ENCODE assay signal across 8 cellular contexts in genomic region chr5:35856186-35857003, GRCh38. TPM values are rescaled to one million over a fixed set of nuclear protein-coding genes. Genes with fewer than 3 reads are reported as not detected.
A peak's percentile ranks its signal among the peaks of the same experiment; 100 is the strongest.
DNase-seq lines count a peak whose midpoint lies in the region; ATAC-seq and TF ChIP-seq lines count a peak whose summit lies in the region.

IL7R (plus strand) TSS chr5:35856891; CDS start chr5:35856978, 87 bp downstream.

- H3K27me3 ChIP-seq in prostate gland (replicated peaks; ENCODE audit: insufficient read depth) = no peaks in the 10 kb centered on the region

- no peak for TF ChIP-seq CTCF in prostate gland (IDR thresholded peaks at IDR 0.05)

- 92% methylated on average over 5 of the region's 5 CpGs for WGBS in prostate gland

- peak; percentile 24 for DNase-seq in AG08395 (ENCODE audit: low spot score)
- DNase-seq in glomerular visceral epithelial cell (ENCODE audit: extremely low spot score) = peak; percentile 35
- DNase-seq in DMS 273 (lab: John Stamatoyannopoulos, UW; ENCODE audit: unreplicated experiment) = no peak
- no peak for DNase-seq in prostate gland (ENCODE audit: low spot score)
- DNase-seq in NCI-H2171 (lab: John Stamatoyannopoulos, UW) = no peak
- DNase-seq in NCI-H187 treated with DMSO at 0.1 percent for 48 hours (lab: John Stamatoyannopoulos, UW) = no peak

- no peak for TF ChIP-seq POLR2A in prostate gland (IDR thresholded peaks at IDR 0.05)

- intact Hi-C loops in T-helper 1 cell treated with Interleukin-12 subunit alpha and Interleukin-12 subunit beta and Interleukin-4 antibody, amounts not matched to agents 30 ng/mL and 1 ng/mL, for 36 hours (cut with micrococcal nuclease) = loop anchor here (1.0 to 5.0 kb wide), 10 partner anchors 20 to 1021 kb away; partner anchors contain the start of genes DNAJC21, LMBRD2, NIPBL and SKP2
- intact Hi-C loops in prostate gland (cut with DNase I) = no loop called here

- H3K4me1 ChIP-seq in prostate gland (replicated peaks) = no peaks in the 10 kb centered on the region

- H3K9me3 ChIP-seq in prostate gland = no peaks in the 10 kb centered on the region

- no peak within 1 kb of the TSS for H3K27ac ChIP-seq in prostate gland

- no peak within 1 kb of the TSS for H3K4me3 ChIP-seq in prostate gland

- peak; percentile 64 for ATAC-seq in HG02610 (IDR thresholded peaks at IDR 0.05; ENCODE audit: unreplicated experiment)

- H3K36me3 ChIP-seq in prostate gland = no peaks in the 10 kb centered on the region

RNA-seq across cellular contexts. Expression of gene IL7R, which starts in this region (rescaled TPM):
- 332 and 345 TPM in 2 replicates for total RNA-seq in T-helper 1 cell treated with Interleukin-12 subunit alpha and Interleukin-12 subunit beta and Interleukin-4 antibody, amounts not matched to agents 30 ng/mL and 1 ng/mL, for 36 hours
- total RNA-seq in prostate gland = 10 to 100 TPM in 1 of 2 donors, 1 to 10 TPM in 1; 7.8 to 13.5 TPM

Comparison
In these comparisons a context has a peak if more than half of its experiments do, and no peak if none do; other contexts are left out.
1. RNA of gene IL7R (total RNA-seq): 332 to 345 TPM in T-helper 1 cell treated with Interleukin-12 subunit alpha and Interleukin-12 subunit beta and Interleukin-4 antibody, amounts not matched to agents 30 ng/mL and 1 ng/mL, for 36 hours; 7.8 to 13.5 TPM in prostate gland; every median in the first group is over 10 times any median in the second.
2. DNase-seq: peak in AG08395 (single experiment) and glomerular visceral epithelial cell (single experiment); none in DMS 273 (single experiment), prostate gland (single experiment), NCI-H2171 (single experiment) and NCI-H187 treated with DMSO at 0.1 percent for 48 hours (single experiment).